17 cellular contexts compared by ENCODE assay signal in genomic region chr12:102634216-102634615, GRCh38.
A peak's percentile ranks its signal among the peaks of the same experiment; 100 is the strongest.
DNase-seq lines count a peak whose midpoint lies in the region; ATAC-seq and TF ChIP-seq lines count a peak whose summit lies in the region.
"Had no signal": no experiment of that assay in that cellular context is flagged by ENCODE, and none has a peak within 500 bp of the region (broad histone marks: within the 10 kb centered on the region; RNA-seq: fewer than 3 reads in every experiment).

No MANE protein-coding gene starts in this region.

- ATAC-seq in gastroesophageal sphincter, result peak; percentile 58
- ATAC-seq in GM18868 (IDR thresholded peaks at IDR 0.05; ENCODE audit: unreplicated experiment), result no peak
- ATAC-seq: GM12878; stimulated activated effector memory CD8-positive, alpha-beta T cell treated with anti-CD3 and anti-CD28 coated beads, Interleukin-12 subunit alpha, Interleukin-12 subunit beta, amount 100 ng/mL, for 72 hours had no signal

- H3K9ac ChIP-seq in adipocyte (ENCODE audit: low read length), result peak overlapping the region; percentile 65
- H3K9ac ChIP-seq in smooth muscle cell (ENCODE audit: low read depth), result no peak overlapping the region

- no peak for TF ChIP-seq EP300 in gastroesophageal sphincter (IDR thresholded peaks at IDR 0.05)

- H3K79me2 ChIP-seq in smooth muscle cell (ENCODE audit: low read depth), result no peaks in the 10 kb centered on the region

- H3K27ac ChIP-seq in gastroesophageal sphincter (no peak overlapping the region), smooth muscle cell (ENCODE audit: low read depth) (peak overlapping the region; percentile 73)
- H3K27ac ChIP-seq: ovary had no signal

- no peaks in the 10 kb centered on the region for H3K9me3 ChIP-seq in adipocyte (ENCODE audit: control insufficient read depth, low read length)
- H3K9me3 ChIP-seq in gastroesophageal sphincter, result peaks cover 0 to 3% (median 0%) of the 10 kb centered on the region in 3 donors
- no peaks in the 10 kb centered on the region for H3K9me3 ChIP-seq in smooth muscle cell (replicated peaks; ENCODE audit: low read depth)
- H3K9me3 ChIP-seq: ovary had no signal

- H3K4me1 ChIP-seq in adipocyte (ENCODE audit: control insufficient read depth, insufficient read depth, low read length) (peaks cover 50% of the 10 kb centered on the region), gastroesophageal sphincter (no peaks in the 10 kb centered on the region), smooth muscle cell (ENCODE audit: low read depth) (no peaks in the 10 kb centered on the region)

- WGBS in gastroesophageal sphincter (ENCODE audit: low coverage in 1 of 2), 2 donors, result 47 to 78% methylated on average over 1 of the region's 1 CpG
- WGBS in smooth muscle cell (ENCODE audit: low lambda C conversion rate), result 28% methylated on average over 1 of the region's 1 CpG

- TF ChIP-seq CTCF in gastroesophageal sphincter (IDR thresholded peaks at IDR 0.05) (no peak), smooth muscle cell (IDR thresholded peaks at IDR 0.05; ENCODE audit: borderline replicate concordance, insufficient read depth, poor library complexity, severe bottlenecking) (no peak)

- H2AFZ ChIP-seq in smooth muscle cell (ENCODE audit: low read depth), result peak overlapping the region; percentile 26

- no peaks in the 10 kb centered on the region for H4K20me1 ChIP-seq in smooth muscle cell (ENCODE audit: low read depth)

- no peak for TF ChIP-seq POLR2A in gastroesophageal sphincter (IDR thresholded peaks at IDR 0.05)

- H3K4me2 ChIP-seq in smooth muscle cell, result no peak overlapping the region

- H3K36me3 ChIP-seq in adipocyte (ENCODE audit: control insufficient read depth, insufficient read depth, low read length, severe bottlenecking) (no peaks in the 10 kb centered on the region), gastroesophageal sphincter (no peaks in the 10 kb centered on the region), smooth muscle cell (ENCODE audit: low read depth) (no peaks in the 10 kb centered on the region)
- H3K36me3 ChIP-seq: ovary had no signal

- DNase-seq in GM04504 (ENCODE audit: low read depth) (peak; percentile 72), adipocyte (ENCODE audit: low read depth) (peak; percentile 84), smooth muscle cell (lab: John Stamatoyannopoulos, UW; ENCODE audit: unreplicated experiment) (no peak), NCI-H2171 treated with DMSO at 0.1 percent for 48 hours (lab: John Stamatoyannopoulos, UW) (no peak)
- DNase-seq in activated CD4-positive, CD25-positive, alpha-beta regulatory T cell treated with anti-CD3 and anti-CD28 coated beads, Interleukin-2, amount 50 U/mL, for 72 hours, result no peak
- DNase-seq: activated gamma-delta T cell treated with Interleukin-2 at 50 U/mL for 16 hours; CD8-positive, alpha-beta memory T cell; hippocampal formation; Karpas-422; left cardiac atrium; NCI-H446 treated with DMSO at 0.1 percent for 48 hours; ovary; SHP77 treated with DMSO at 0.1 percent for 48 hours had no signal

- no peaks in the 10 kb centered on the region for H3K27me3 ChIP-seq in adipocyte (replicated peaks; ENCODE audit: control insufficient read depth, insufficient read depth, low read length)
- no peaks in the 10 kb centered on the region for H3K27me3 ChIP-seq in gastroesophageal sphincter
- H3K27me3 ChIP-seq in smooth muscle cell (ENCODE audit: low read depth), result no peaks in the 10 kb centered on the region
- H3K27me3 ChIP-seq: ovary had no signal

- no peaks in the 10 kb centered on the region for H3F3A ChIP-seq in smooth muscle cell (ENCODE audit: low read depth)

- no peak overlapping the region for H3K4me3 ChIP-seq in adipocyte (ENCODE audit: low read length)
- no peak overlapping the region for H3K4me3 ChIP-seq in gastroesophageal sphincter
- no peak overlapping the region for H3K4me3 ChIP-seq in smooth muscle cell
- H3K4me3 ChIP-seq: GM12878, ovary had no signal

Comparison
In these comparisons a context has a peak if more than half of its experiments do, and no peak if none do; other contexts are left out.
1. DNase-seq: peak in GM04504 (single experiment) and adipocyte (single experiment); none in smooth muscle cell (single experiment), activated CD4-positive, CD25-positive, alpha-beta regulatory T cell treated with anti-CD3 and anti-CD28 coated beads, Interleukin-2, amount 50 U/mL, for 72 hours (single experiment) and NCI-H2171 treated with DMSO at 0.1 percent for 48 hours (single experiment).